ENCODE assay signal across 18 cellular contexts in the genomic region with DNA sequence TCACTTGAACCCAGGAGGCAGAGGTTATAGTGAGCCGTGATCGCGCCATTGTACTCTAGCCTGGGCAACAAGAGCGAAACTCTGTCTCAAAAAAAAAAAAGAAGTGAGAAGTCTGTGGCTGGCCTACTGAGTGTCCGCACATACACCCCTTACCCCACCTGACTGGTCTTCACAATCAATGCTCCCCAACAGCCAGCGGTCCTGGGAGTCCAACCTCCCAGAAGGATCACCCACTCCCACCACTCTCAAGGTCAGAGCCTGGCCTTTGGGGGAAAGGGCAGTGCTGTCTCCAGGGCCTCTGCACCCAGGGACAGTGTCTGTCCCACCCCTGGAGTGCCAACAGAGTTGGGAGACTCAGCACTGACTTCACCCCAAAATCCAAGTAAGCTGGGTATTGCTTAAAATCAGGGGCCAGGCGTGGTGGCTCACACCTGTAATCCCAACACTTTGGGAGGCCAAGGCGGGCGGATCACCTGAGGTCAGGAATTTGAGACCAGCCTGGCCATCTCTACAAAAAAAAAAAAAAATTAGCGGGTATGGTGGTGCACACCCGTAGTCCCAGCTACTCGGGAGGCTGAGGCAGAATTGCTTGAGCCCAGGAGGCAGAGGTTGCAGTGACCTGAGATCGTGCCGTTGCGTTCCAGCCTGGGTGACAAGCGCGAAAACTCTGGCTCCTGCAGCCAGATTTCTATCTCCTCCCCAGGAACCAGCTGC. TPM values are rescaled to one million over a fixed set of nuclear protein-coding genes. Genes with fewer than 3 reads are reported as not detected.
DNase-seq lines count a peak whose midpoint lies in the region; ATAC-seq and TF ChIP-seq lines count a peak whose summit lies in the region.
"Had no signal": no experiment of that assay in that cellular context is flagged by ENCODE, and none has a peak within 500 bp of the region (broad histone marks: within the 10 kb centered on the region; RNA-seq: fewer than 3 reads in every experiment).

No MANE protein-coding gene starts in this region.

- H3K27ac Mint-ChIP-seq in activated CD4-positive, alpha-beta T cell treated with anti-CD3 and anti-CD28 coated beads, Interleukin-2, amount 10 ng/mL, durations not matched to agents 24 days and 14 days: no peak overlapping the region
- H3K27ac Mint-ChIP-seq in dendritic cell treated with granulocyte-macrophage colony-stimulating factor and Interleukin-4, amounts not matched to agents 40 ng/mL and 50 ng/mL, for 4 days: peak overlapping the region; percentile 22

- no peak for TF ChIP-seq CTCF in gastrocnemius medialis (IDR thresholded peaks at IDR 0.05 in 4 of 5, conservative IDR thresholded peaks at IDR 0.05 in 1 of 5)
- TF ChIP-seq CTCF in prostate gland (IDR thresholded peaks at IDR 0.05): no peak

- no peaks in the 10 kb centered on the region for H3K9me3 Mint-ChIP-seq in activated CD4-positive, alpha-beta T cell treated with anti-CD3 and anti-CD28 coated beads, Interleukin-2, amount 10 ng/mL, durations not matched to agents 24 days and 14 days
- no peaks in the 10 kb centered on the region for H3K9me3 Mint-ChIP-seq in dendritic cell treated with granulocyte-macrophage colony-stimulating factor and Interleukin-4, amounts not matched to agents 40 ng/mL and 50 ng/mL, for 4 days
- H3K9me3 Mint-ChIP-seq: activated CD4-positive, alpha-beta memory T cell treated with anti-CD3 and anti-CD28 coated beads, Interleukin-2, amount 10 ng/mL, durations not matched to agents 7 days and 5 days; CD4-positive, alpha-beta memory T cell; naive B cell had no signal

- no peak for TF ChIP-seq POLR2A in gastrocnemius medialis (IDR thresholded peaks at IDR 0.05)
- no peak for TF ChIP-seq POLR2A in prostate gland (IDR thresholded peaks at IDR 0.05)

- in situ Hi-C loops in gastrocnemius medialis (cut with MboI; ENCODE audit: low sequenced_read_pairs in 4 of 4): loop anchor here in 1 of 4 donors (5.0 kb wide), 1 partner anchor 43 kb away; no protein-coding TSS in a partner anchor

- no peak overlapping the region for H3K4me3 ChIP-seq in gastrocnemius medialis
- no peak overlapping the region for H3K4me3 ChIP-seq in prostate gland
- H3K4me3 ChIP-seq: body of pancreas, hepatocyte, upper lobe of left lung had no signal

- intact Hi-C loops in activated CD4-positive, alpha-beta T cell treated with anti-CD3 and anti-CD28 coated beads, Interleukin-2, amount 10 ng/mL, durations not matched to agents 24 days and 14 days (cut with micrococcal nuclease): no loop called here
- intact Hi-C loops in dendritic cell treated with granulocyte-macrophage colony-stimulating factor and Interleukin-4, amounts not matched to agents 40 ng/mL and 50 ng/mL, for 4 days (cut with micrococcal nuclease): loop anchor here (10.0 kb wide), 1 partner anchor 156 kb away; no protein-coding TSS in a partner anchor
- intact Hi-C loops in gastrocnemius medialis (cut with DNase I; ENCODE audit: low total_unique reads) (no loop called here), prostate gland (cut with DNase I) (no loop called here)

- H3K27me3 Mint-ChIP-seq in activated CD4-positive, alpha-beta T cell treated with anti-CD3 and anti-CD28 coated beads, Interleukin-2, amount 10 ng/mL, durations not matched to agents 24 days and 14 days: no peaks in the 10 kb centered on the region
- peaks cover 23% of the 10 kb centered on the region for H3K27me3 Mint-ChIP-seq in dendritic cell treated with granulocyte-macrophage colony-stimulating factor and Interleukin-4, amounts not matched to agents 40 ng/mL and 50 ng/mL, for 4 days
- H3K27me3 Mint-ChIP-seq: activated CD4-positive, alpha-beta memory T cell treated with anti-CD3 and anti-CD28 coated beads, Interleukin-2, amount 10 ng/mL, durations not matched to agents 7 days and 5 days; CD4-positive, alpha-beta memory T cell; naive B cell had no signal

- H3K4me1 ChIP-seq in gastrocnemius medialis (peaks cover 27 to 31% of the 10 kb centered on the region in 2 donors), prostate gland (replicated peaks) (peaks cover 12% of the 10 kb centered on the region)

- peaks cover 33% of the 10 kb centered on the region for H3K36me3 Mint-ChIP-seq in activated CD4-positive, alpha-beta T cell treated with anti-CD3 and anti-CD28 coated beads, Interleukin-2, amount 10 ng/mL, durations not matched to agents 24 days and 14 days (ENCODE audit: low read depth)
- H3K36me3 Mint-ChIP-seq in dendritic cell treated with granulocyte-macrophage colony-stimulating factor and Interleukin-4, amounts not matched to agents 40 ng/mL and 50 ng/mL, for 4 days (ENCODE audit: low read depth): peaks cover 72% of the 10 kb centered on the region
- H3K36me3 Mint-ChIP-seq: naive B cell had no signal

- H3K36me3 ChIP-seq in gastrocnemius medialis (peaks cover 0 to 25% of the 10 kb centered on the region in 2 donors), prostate gland (no peaks in the 10 kb centered on the region)

- H3K27ac ChIP-seq in gastrocnemius medialis (peak overlapping the region in 3 of 4 donors; percentile 45 to 69 (median 55)), prostate gland (peak overlapping the region in 1 of 2 donors; percentile 83)
- H3K27ac ChIP-seq: body of pancreas, hepatocyte had no signal

- H3K9me3 ChIP-seq in gastrocnemius medialis (no peaks in the 10 kb centered on the region), prostate gland (no peaks in the 10 kb centered on the region)
- H3K9me3 ChIP-seq: body of pancreas, upper lobe of left lung had no signal

- H3K4me3 Mint-ChIP-seq in activated CD4-positive, alpha-beta T cell treated with anti-CD3 and anti-CD28 coated beads, Interleukin-2, amount 10 ng/mL, durations not matched to agents 24 days and 14 days: no peak overlapping the region
- H3K4me3 Mint-ChIP-seq in dendritic cell treated with granulocyte-macrophage colony-stimulating factor and Interleukin-4, amounts not matched to agents 40 ng/mL and 50 ng/mL, for 4 days: no peak overlapping the region

- H3K27me3 ChIP-seq in gastrocnemius medialis (no peaks in the 10 kb centered on the region), prostate gland (replicated peaks; ENCODE audit: insufficient read depth) (no peaks in the 10 kb centered on the region)
- H3K27me3 ChIP-seq: body of pancreas, hepatocyte, upper lobe of left lung had no signal

- 94% methylated on average over 17 of the region's 17 CpGs for WGBS in prostate gland

- peak; percentile 54 for DNase-seq in activated CD4-positive, alpha-beta T cell treated with anti-CD3 and anti-CD28 coated beads, Interleukin-2, amount 10 ng/mL, durations not matched to agents 24 days and 14 days
- DNase-seq in activated CD4-positive, alpha-beta T cell treated with anti-CD3 and anti-CD28 coated beads for 4 hours: no peak
- DNase-seq in gastrocnemius medialis: peak in 1 of 2 donors; percentile 5
- DNase-seq in prostate gland (ENCODE audit: low spot score): no peak
- DNase-seq: activated CD4-positive, alpha-beta memory T cell treated with anti-CD3 and anti-CD28 coated beads, Interleukin-2, amount 10 ng/mL, durations not matched to agents 7 days and 5 days; activated gamma-delta T cell treated with Interleukin-2 at 50 U/mL for 16 hours; HCEC 1CT; naive B cell; NCI-H1436; NCI-H345; stimulated activated CD4-positive, alpha-beta T cell treated with anti-CD3 and anti-CD28 coated beads, Interleukin-1b, Interleukin-23, amount 100 ng/mL, for 48 hours; upper lobe of left lung had no signal

- no peak for ATAC-seq in gastrocnemius medialis
- no peak for ATAC-seq in GM18858 (IDR thresholded peaks at IDR 0.05; ENCODE audit: unreplicated experiment)
- ATAC-seq: body of pancreas had no signal

- H3K4me1 Mint-ChIP-seq in activated CD4-positive, alpha-beta T cell treated with anti-CD3 and anti-CD28 coated beads, Interleukin-2, amount 10 ng/mL, durations not matched to agents 24 days and 14 days: peaks cover 27% of the 10 kb centered on the region
- H3K4me1 Mint-ChIP-seq in dendritic cell treated with granulocyte-macrophage colony-stimulating factor and Interleukin-4, amounts not matched to agents 40 ng/mL and 50 ng/mL, for 4 days (ENCODE audit: low read depth): peaks cover 40% of the 10 kb centered on the region

RNA-seq across cellular contexts. Expression of gene CD320, which starts 2.3 kb away (rescaled TPM):
- 110 and 113 TPM in 2 replicates for total RNA-seq in activated CD4-positive, alpha-beta T cell treated with anti-CD3 and anti-CD28 coated beads, Interleukin-2, amount 10 ng/mL, durations not matched to agents 24 days and 14 days
- total RNA-seq in gastrocnemius medialis: 10 to 100 TPM; 49.8 to 85.3 (median 66.1) TPM
- 10 to 100 TPM; 50.8 to 91.4 TPM for total RNA-seq in prostate gland

RNA-seq across cellular contexts. Expression of gene NDUFA7, which starts 10.7 kb away (rescaled TPM):
- total RNA-seq in activated CD4-positive, alpha-beta T cell treated with anti-CD3 and anti-CD28 coated beads, Interleukin-2, amount 10 ng/mL, durations not matched to agents 24 days and 14 days: 52.9 and 54.3 TPM in 2 replicates
- total RNA-seq in gastrocnemius medialis: 100 to 1,000 TPM in 1 of 4 donors, 10 to 100 TPM in 3; 75.3 to 129 (median 87.7) TPM
- 10 to 100 TPM; 39.6 to 52.6 TPM for total RNA-seq in prostate gland

RNA-seq across cellular contexts. Expression of gene RPS28, which starts 10.8 kb away (rescaled TPM):
- total RNA-seq in activated CD4-positive, alpha-beta T cell treated with anti-CD3 and anti-CD28 coated beads, Interleukin-2, amount 10 ng/mL, durations not matched to agents 24 days and 14 days: 2,054 and 2,121 TPM in 2 replicates
- total RNA-seq in gastrocnemius medialis: 100 to 1,000 TPM; 248 to 436 (median 313) TPM
- total RNA-seq in prostate gland: 100 to 1,000 TPM; 488 to 498 TPM

RNA-seq across cellular contexts. Expression of gene KANK3, which starts 32.6 kb away (rescaled TPM):
- 0.85 and 1.5 TPM in 2 replicates for total RNA-seq in activated CD4-positive, alpha-beta T cell treated with anti-CD3 and anti-CD28 coated beads, Interleukin-2, amount 10 ng/mL, durations not matched to agents 24 days and 14 days
- total RNA-seq in gastrocnemius medialis (10 to 100 TPM in 3 of 4 donors, 1 to 10 TPM in 1; 7.1 to 16.0 (median 13.7) TPM), prostate gland (10 to 100 TPM; 15.4 to 23.8 TPM)

RNA-seq across cellular contexts. Expression of gene ANGPTL4, which starts 53.5 kb away (rescaled TPM):
- total RNA-seq in activated CD4-positive, alpha-beta T cell treated with anti-CD3 and anti-CD28 coated beads, Interleukin-2, amount 10 ng/mL, durations not matched to agents 24 days and 14 days: 4.0 and 4.1 TPM in 2 replicates
- total RNA-seq in gastrocnemius medialis: 10 to 100 TPM; 19.7 to 91.8 (median 41.9) TPM
- 10 to 100 TPM; 25.7 to 26.4 TPM for total RNA-seq in prostate gland
- total RNA-seq: CD4-positive, alpha-beta memory T cell; SK-MEL-5 had no signal
